In the genomic region with DNA sequence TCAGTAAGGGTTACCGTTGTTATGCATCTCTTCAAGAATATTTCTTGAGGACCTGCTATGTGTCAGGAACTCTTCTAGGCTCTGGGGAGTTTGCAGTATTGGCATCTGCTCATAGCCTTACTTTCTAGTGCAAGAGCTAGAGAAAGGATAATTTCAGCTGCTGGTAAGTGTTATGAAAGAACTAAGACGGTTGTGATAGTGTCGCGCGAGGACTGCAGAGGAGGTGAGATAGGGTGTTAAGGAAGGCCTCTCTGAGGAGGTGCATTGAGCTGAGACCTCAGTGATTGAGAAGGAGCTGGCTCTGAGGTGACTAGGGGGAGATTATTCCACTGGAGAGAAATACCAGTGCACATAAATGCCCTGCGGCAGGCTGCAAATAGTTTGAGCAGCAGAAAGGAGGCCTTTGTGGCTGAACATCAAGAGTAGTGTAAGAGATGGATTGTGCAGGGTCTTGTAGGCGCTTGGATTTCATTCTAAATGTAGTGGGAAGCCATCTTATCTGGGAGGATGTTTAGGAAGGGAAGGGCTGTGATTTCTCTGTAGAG, we compare ENCODE assay signal across 8 cellular contexts. TPM values are rescaled to one million over a fixed set of nuclear protein-coding genes. Genes with fewer than 3 reads are reported as not detected.
DNase-seq lines count a peak whose midpoint lies in the region; ATAC-seq and TF ChIP-seq lines count a peak whose summit lies in the region.

No MANE protein-coding gene starts in this region.

- no peaks in the 10 kb centered on the region for H3K9me3 Mint-ChIP-seq in CD14-positive monocyte
- H3K9me3 Mint-ChIP-seq in activated naive CD4-positive, alpha-beta T cell treated with anti-CD3 and anti-CD28 coated beads, Interleukin-2, amount 10 ng/mL, durations not matched to agents 7 days and 5 days: no peaks in the 10 kb centered on the region

- H3K9me3 ChIP-seq in iPS-20b (ENCODE audit: insufficient read depth, low read depth, low read length): no peaks in the 10 kb centered on the region
- no peaks in the 10 kb centered on the region for H3K9me3 ChIP-seq in subcutaneous abdominal adipose tissue (ENCODE audit: control insufficient read depth in 5 of 5, low read length in 5 of 5)

- CTCF ChIA-PET in activated naive CD4-positive, alpha-beta T cell treated with anti-CD3 and anti-CD28 coated beads, Interleukin-2, amount 10 ng/mL, durations not matched to agents 7 days and 5 days (lab: Charles Lee): interaction anchor here (0.9 to 1.3 kb wide), 3 partner anchors 16 to 334 kb away, joined by 3 to 4 read pairs (median 4); no protein-coding TSS in a partner anchor

- intact Hi-C loops in CD14-positive monocyte (cut with micrococcal nuclease): no loop called here

- H3K27ac ChIP-seq in iPS-20b (ENCODE audit: low read length): no peak overlapping the region
- H3K27ac ChIP-seq in subcutaneous abdominal adipose tissue (ENCODE audit: low read depth, low read length): peak overlapping the region; percentile 77

- peaks cover 54% of the 10 kb centered on the region for H3K36me3 ChIP-seq in iPS-20b (ENCODE audit: insufficient read depth, low read depth, low read length)
- peaks cover 11 to 38% (median 30%) of the 10 kb centered on the region in 5 donors for H3K36me3 ChIP-seq in subcutaneous abdominal adipose tissue (ENCODE audit: control insufficient read depth in 5 of 5, insufficient read depth in 5 of 5, low read length in 5 of 5)

- no peaks in the 10 kb centered on the region for H3K4me1 ChIP-seq in iPS-20b (ENCODE audit: insufficient read depth, low read length)
- H3K4me1 ChIP-seq in subcutaneous abdominal adipose tissue (ENCODE audit: control insufficient read depth in 5 of 5, insufficient read depth in 5 of 5, low read length in 5 of 5): peaks cover 8 to 27% (median 24%) of the 10 kb centered on the region in 5 donors

- no peak for TF ChIP-seq CTCF in CD14-positive monocyte (IDR thresholded peaks at IDR 0.05)

- H3K4me3 ChIP-seq in iPS-20b (ENCODE audit: low read length) (peak overlapping the region; percentile 98), subcutaneous abdominal adipose tissue (ENCODE audit: low read depth in 1 of 5, low read length in 5 of 5) (peak overlapping the region; percentile 90 to 99 (median 95))

- H3K27me3 ChIP-seq in iPS-20b (ENCODE audit: insufficient read depth, low read length): no peaks in the 10 kb centered on the region
- H3K27me3 ChIP-seq in subcutaneous abdominal adipose tissue (ENCODE audit: control insufficient read depth in 5 of 5, insufficient read depth in 4 of 5, low read length in 5 of 5): no peaks in the 10 kb centered on the region

- DNase-seq in CD14-positive monocyte (ENCODE audit: low spot score): no peak
- DNase-seq in HK-2 (ENCODE audit: unreplicated experiment): peak; percentile 10
- DNase-seq in activated naive CD4-positive, alpha-beta T cell treated with anti-CD3 and anti-CD28 coated beads, Interleukin-2, amount 10 ng/mL, durations not matched to agents 7 days and 5 days: peak; percentile 28
- no peak for DNase-seq in NCI-H526 treated with DMSO at 0.1 percent for 48 hours (lab: John Stamatoyannopoulos, UW)
- DNase-seq in effector CD8-positive, alpha-beta T cell (lab: John Stamatoyannopoulos, UW): no peak

- H3K36me3 Mint-ChIP-seq in CD14-positive monocyte: peaks cover 37 to 50% of the 10 kb centered on the region in 2 donors
- H3K36me3 Mint-ChIP-seq in activated naive CD4-positive, alpha-beta T cell treated with anti-CD3 and anti-CD28 coated beads, Interleukin-2, amount 10 ng/mL, durations not matched to agents 7 days and 5 days: peaks cover 42% of the 10 kb centered on the region

- peaks cover 16% of the 10 kb centered on the region for H3K4me1 Mint-ChIP-seq in CD14-positive monocyte
- H3K4me1 Mint-ChIP-seq in activated naive CD4-positive, alpha-beta T cell treated with anti-CD3 and anti-CD28 coated beads, Interleukin-2, amount 10 ng/mL, durations not matched to agents 7 days and 5 days: peaks cover 46% of the 10 kb centered on the region

- peak overlapping the region; percentile 96 to 99 for H3K4me3 Mint-ChIP-seq in CD14-positive monocyte
- H3K4me3 Mint-ChIP-seq in activated naive CD4-positive, alpha-beta T cell treated with anti-CD3 and anti-CD28 coated beads, Interleukin-2, amount 10 ng/mL, durations not matched to agents 7 days and 5 days: peak overlapping the region; percentile 80

- no peaks in the 10 kb centered on the region for H3K27me3 Mint-ChIP-seq in CD14-positive monocyte (ENCODE audit: low read depth in 3 of 3)
- H3K27me3 Mint-ChIP-seq in activated naive CD4-positive, alpha-beta T cell treated with anti-CD3 and anti-CD28 coated beads, Interleukin-2, amount 10 ng/mL, durations not matched to agents 7 days and 5 days: no peaks in the 10 kb centered on the region

- H3K9ac ChIP-seq in iPS-20b (ENCODE audit: low read depth, low read length) (peak overlapping the region; percentile 95), subcutaneous abdominal adipose tissue (ENCODE audit: low read length in 5 of 5) (peak overlapping the region; percentile 89 to 96 (median 95))

- no peak for ATAC-seq in HG02571 (IDR thresholded peaks at IDR 0.05; ENCODE audit: unreplicated experiment)

- H3K27ac Mint-ChIP-seq in CD14-positive monocyte: peak overlapping the region in 6 of 7 donors; percentile 77 to 89 (median 87)
- H3K27ac Mint-ChIP-seq in activated naive CD4-positive, alpha-beta T cell treated with anti-CD3 and anti-CD28 coated beads, Interleukin-2, amount 10 ng/mL, durations not matched to agents 7 days and 5 days: peak overlapping the region; percentile 91

RNA-seq across cellular contexts. Expression of gene DDX55, which starts 0.8 kb away (rescaled TPM):
- polyA plus RNA-seq in CD14-positive monocyte: 1 to 10 TPM; 6.6 to 8.8 TPM

RNA-seq across cellular contexts. Expression of gene TMED2, which starts 18.4 kb away (rescaled TPM):
- 100 to 1,000 TPM; 323 to 351 TPM for polyA plus RNA-seq in CD14-positive monocyte

RNA-seq across cellular contexts. Expression of gene EIF2B1, which starts 30.8 kb away (rescaled TPM):
- polyA plus RNA-seq in CD14-positive monocyte: 10 to 100 TPM; 69.3 to 73.4 TPM

RNA-seq across cellular contexts. Expression of gene GTF2H3, which starts 30.9 kb away (rescaled TPM):
- 10 to 100 TPM; 12.3 to 21.7 TPM for polyA plus RNA-seq in CD14-positive monocyte

Comparison
In these comparisons a context has a peak if more than half of its experiments do, and no peak if none do; other contexts are left out.
1. DNase-seq: peak in HK-2 (single experiment) and activated naive CD4-positive, alpha-beta T cell treated with anti-CD3 and anti-CD28 coated beads, Interleukin-2, amount 10 ng/mL, durations not matched to agents 7 days and 5 days (single experiment); none in CD14-positive monocyte (single experiment), NCI-H526 treated with DMSO at 0.1 percent for 48 hours (single experiment) and effector CD8-positive, alpha-beta T cell (single experiment).